Comparison of ENCODE assay signal across 3 cellular contexts in genomic region chr12:49256274-49256637, GRCh38.
TF ChIP-seq lines count a peak whose summit lies in the region.

No MANE protein-coding gene starts in this region.

TF ChIP-seq in SK-N-SH, 30 proteins besides CTCF, POLR2A, EP300 and RAD21 (continued from another document):
- no peak for TF ChIP-seq NFIC (IDR thresholded peaks at IDR 0.05; ENCODE audit: borderline replicate concordance)
- no peak for TF ChIP-seq EZH2phosphoT487 (IDR thresholded peaks at IDR 0.05; ENCODE audit: borderline replicate concordance, low read depth)
- TF ChIP-seq GABPA (IDR thresholded peaks at IDR 0.05; ENCODE audit: low read depth) = no peak
- TF ChIP-seq CHD2 (IDR thresholded peaks at IDR 0.05; ENCODE audit: low read length, partially characterized antibody) = no peak
- TF ChIP-seq TCF12 (IDR thresholded peaks at IDR 0.05) = no peak
- TF ChIP-seq GATA2 (CRISPR knock-in tag; IDR thresholded peaks at IDR 0.05) = no peak
- no peak for TF ChIP-seq USF2 (IDR thresholded peaks at IDR 0.05; ENCODE audit: borderline replicate concordance, low read depth, low read length)
- no peak for TF ChIP-seq ELF1 (IDR thresholded peaks at IDR 0.05)
- TF ChIP-seq, protein P1, sequence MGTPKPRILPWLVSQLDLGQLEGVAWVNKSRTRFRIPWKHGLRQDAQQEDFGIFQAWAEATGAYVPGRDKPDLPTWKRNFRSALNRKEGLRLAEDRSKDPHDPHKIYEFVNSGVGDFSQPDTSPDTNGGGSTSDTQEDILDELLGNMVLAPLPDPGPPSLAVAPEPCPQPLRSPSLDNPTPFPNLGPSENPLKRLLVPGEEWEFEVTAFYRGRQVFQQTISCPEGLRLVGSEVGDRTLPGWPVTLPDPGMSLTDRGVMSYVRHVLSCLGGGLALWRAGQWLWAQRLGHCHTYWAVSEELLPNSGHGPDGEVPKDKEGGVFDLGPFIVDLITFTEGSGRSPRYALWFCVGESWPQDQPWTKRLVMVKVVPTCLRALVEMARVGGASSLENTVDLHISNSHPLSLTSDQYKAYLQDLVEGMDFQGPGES (IDR thresholded peaks at IDR 0.05; ENCODE audit: low read depth, low read length) = no peak
- TF ChIP-seq JUND (IDR thresholded peaks at IDR 0.05) = no peak
- TF ChIP-seq RXRA (IDR thresholded peaks at IDR 0.05; ENCODE audit: borderline replicate concordance, low read depth) = no peak
- TF ChIP-seq SMC3 (IDR thresholded peaks at IDR 0.05; ENCODE audit: low read depth, low read length) = no peak
- TF ChIP-seq NRF1 (IDR thresholded peaks at IDR 0.05; ENCODE audit: low read depth, low read length) = no peak
- TF ChIP-seq POLR2AphosphoS5 (IDR thresholded peaks at IDR 0.05; ENCODE audit: low read depth, low read length) = no peak
- no peak for TF ChIP-seq FOSL2 (IDR thresholded peaks at IDR 0.05; ENCODE audit: borderline replicate concordance, low read depth)

TF ChIP-seq in SK-N-SH treated with all-trans-retinoic acid at 6 μM for 48 hours, 23 proteins besides CTCF, POLR2A, EP300 and RAD21 (continued from another document):
- TF ChIP-seq ISL1 (CRISPR knock-in tag; IDR thresholded peaks at IDR 0.05) (no peak), TOX (CRISPR knock-in tag; IDR thresholded peaks at IDR 0.05; ENCODE audit: borderline replicate concordance) (no peak), POU6F1 (CRISPR knock-in tag; IDR thresholded peaks at IDR 0.05; ENCODE audit: borderline replicate concordance, low read depth) (no peak)

TF ChIP-seq in IMR-90, 13 proteins besides CTCF, POLR2A, EP300 and RAD21:
- TF ChIP-seq CEBPB (IDR thresholded peaks at IDR 0.05; ENCODE audit: low read depth, low read length) = no peak
- no peak for TF ChIP-seq USF2 (IDR thresholded peaks at IDR 0.05; ENCODE audit: low read depth, low read length)
- TF ChIP-seq SMC3 (IDR thresholded peaks at IDR 0.05; ENCODE audit: low read depth, low read length) = no peak
- no peak for TF ChIP-seq FOS (IDR thresholded peaks at IDR 0.05; ENCODE audit: low read depth, low read length)
- no peak for TF ChIP-seq BHLHE40 (IDR thresholded peaks at IDR 0.05; ENCODE audit: low read depth, low read length)
- TF ChIP-seq CHD1 (IDR thresholded peaks at IDR 0.05; ENCODE audit: low read depth, low read length) = no peak
- TF ChIP-seq RFX5 (IDR thresholded peaks at IDR 0.05; ENCODE audit: low read depth, low read length) = no peak
- TF ChIP-seq NFE2L2 (IDR thresholded peaks at IDR 0.05; ENCODE audit: low read depth, low read length) = no peak
- TF ChIP-seq MXI1 (IDR thresholded peaks at IDR 0.05; ENCODE audit: borderline replicate concordance, low read depth, low read length) = no peak
- no peak for TF ChIP-seq MAZ (IDR thresholded peaks at IDR 0.05; ENCODE audit: borderline replicate concordance, low read depth, low read length)
- TF ChIP-seq ELK1 (IDR thresholded peaks at IDR 0.05; ENCODE audit: borderline replicate concordance, low read depth, low read length) = no peak
- no peak for TF ChIP-seq RCOR1 (IDR thresholded peaks at IDR 0.05; ENCODE audit: insufficient replicate concordance, low read length)
